18 cellular contexts compared by ENCODE assay signal in genomic region chr7:149870274-149870673, GRCh38. TPM values are rescaled to one million over a fixed set of nuclear protein-coding genes. Genes with fewer than 3 reads are reported as not detected.
DNase-seq lines count a peak whose midpoint lies in the region; ATAC-seq and TF ChIP-seq lines count a peak whose summit lies in the region.
"Had no signal": no experiment of that assay in that cellular context is flagged by ENCODE, and none has a peak within 500 bp of the region (broad histone marks: within the 10 kb centered on the region; RNA-seq: fewer than 3 reads in every experiment).

No MANE protein-coding gene starts in this region.

- intact Hi-C loops in CD4-positive, alpha-beta T cell (cut with DNase I, micrococcal nuclease), result loop anchor here (1.0 to 5.0 kb wide), 4 partner anchors 13 to 153 kb away; partner anchors contain the start of genes ZNF467 (in 1 of the 2) and ZNF862 (in 1 of the 2)
- intact Hi-C loops in activated T-helper 2 cell treated with anti-CD3 and anti-CD28 coated beads, Interferon-gamma antibody, Interleukin-2, Interleukin-4, amounts not matched to agents 10 μg/mL and 5 μg/mL and 100 μg/mL, durations not matched to agents 14 hours and 24 hours and 36 hours (cut with micrococcal nuclease), result loop anchor here (5.0 to 10.0 kb wide), 5 partner anchors 98 to 1173 kb away; partner anchors contain the start of genes CUL1, GIMAP5, ZNF467 and ZNF775

- POLR2A ChIA-PET in CD4-positive, alpha-beta T cell (lab: Charles Lee), result interaction anchor here (0.8 to 7.2 kb wide), 8 partner anchors 8 to 31 kb away, joined by 3 to 83 read pairs (median 10); partner anchors contain the start of gene ZNF862
- POLR2A ChIA-PET in naive thymus-derived CD8-positive, alpha-beta T cell (lab: Charles Lee), result interaction anchor here (1.0 to 13.7 kb wide), 9 partner anchors 9 to 875 kb away, joined by 3 to 241 read pairs (median 13); partner anchors contain the start of gene ZNF862

- no peak for TF ChIP-seq CTCF in CD4-positive, alpha-beta T cell (IDR thresholded peaks at IDR 0.05)

- H3K9ac ChIP-seq in BLaER1, result no peak overlapping the region

- H3K4me3 ChIP-seq in BLaER1, result no peak overlapping the region
- H3K4me3 ChIP-seq: coronary artery, right lobe of liver had no signal

- peak overlapping the region; percentile 97 for H3K4me2 ChIP-seq in BLaER1

- peaks cover 90% of the 10 kb centered on the region for H3K4me1 Mint-ChIP-seq in CD4-positive, alpha-beta T cell (ENCODE audit: low read depth)
- H3K4me1 Mint-ChIP-seq in activated T-helper 2 cell treated with anti-CD3 and anti-CD28 coated beads, Interferon-gamma antibody, Interleukin-2, Interleukin-4, amounts not matched to agents 10 μg/mL and 5 μg/mL and 100 μg/mL, durations not matched to agents 14 hours and 24 hours and 36 hours (ENCODE audit: low read depth), result peaks cover 73% of the 10 kb centered on the region
- peaks cover 46 to 94% (median 88%) of the 10 kb centered on the region in 4 donors for H3K4me1 Mint-ChIP-seq in naive thymus-derived CD8-positive, alpha-beta T cell

- H3K4me1 ChIP-seq in BLaER1, result peaks cover 93% of the 10 kb centered on the region

- H3K4me3 Mint-ChIP-seq in CD4-positive, alpha-beta T cell, result peak overlapping the region; percentile 92
- H3K4me3 Mint-ChIP-seq in activated T-helper 2 cell treated with anti-CD3 and anti-CD28 coated beads, Interferon-gamma antibody, Interleukin-2, Interleukin-4, amounts not matched to agents 10 μg/mL and 5 μg/mL and 100 μg/mL, durations not matched to agents 14 hours and 24 hours and 36 hours (ENCODE audit: low read depth), result no peak overlapping the region
- peak overlapping the region; percentile 31 to 96 (median 87) for H3K4me3 Mint-ChIP-seq in naive thymus-derived CD8-positive, alpha-beta T cell

- H3K36me3 Mint-ChIP-seq in CD4-positive, alpha-beta T cell (ENCODE audit: low read depth), result peaks cover 4% of the 10 kb centered on the region
- peaks cover 18% of the 10 kb centered on the region for H3K36me3 Mint-ChIP-seq in activated T-helper 2 cell treated with anti-CD3 and anti-CD28 coated beads, Interferon-gamma antibody, Interleukin-2, Interleukin-4, amounts not matched to agents 10 μg/mL and 5 μg/mL and 100 μg/mL, durations not matched to agents 14 hours and 24 hours and 36 hours (ENCODE audit: low read depth)
- no peaks in the 10 kb centered on the region for H3K36me3 Mint-ChIP-seq in naive thymus-derived CD8-positive, alpha-beta T cell
- H3K36me3 Mint-ChIP-seq: IgD-negative memory B cell had no signal

- no peaks in the 10 kb centered on the region for H3K27me3 Mint-ChIP-seq in CD4-positive, alpha-beta T cell
- no peaks in the 10 kb centered on the region for H3K27me3 Mint-ChIP-seq in activated T-helper 2 cell treated with anti-CD3 and anti-CD28 coated beads, Interferon-gamma antibody, Interleukin-2, Interleukin-4, amounts not matched to agents 10 μg/mL and 5 μg/mL and 100 μg/mL, durations not matched to agents 14 hours and 24 hours and 36 hours (ENCODE audit: low read depth)
- H3K27me3 Mint-ChIP-seq in naive thymus-derived CD8-positive, alpha-beta T cell, result no peaks in the 10 kb centered on the region
- H3K27me3 Mint-ChIP-seq: IgD-negative memory B cell had no signal

- H3K36me3 ChIP-seq in BLaER1, result peaks cover under 1% of the 10 kb centered on the region; the same call in 1 of the 2 replicates
- H3K36me3 ChIP-seq: right lobe of liver had no signal

- no peaks in the 10 kb centered on the region for H4K20me1 ChIP-seq in BLaER1

- H3K9me3 ChIP-seq in BLaER1, result no peaks in the 10 kb centered on the region
- H3K9me3 ChIP-seq in CD4-positive, alpha-beta T cell (ENCODE audit: control insufficient read depth, low read length), result no peaks in the 10 kb centered on the region
- H3K9me3 ChIP-seq: right lobe of liver had no signal

- peak overlapping the region; percentile 92 for H3K27ac Mint-ChIP-seq in CD4-positive, alpha-beta T cell
- peak overlapping the region; percentile 88 for H3K27ac Mint-ChIP-seq in activated T-helper 2 cell treated with anti-CD3 and anti-CD28 coated beads, Interferon-gamma antibody, Interleukin-2, Interleukin-4, amounts not matched to agents 10 μg/mL and 5 μg/mL and 100 μg/mL, durations not matched to agents 14 hours and 24 hours and 36 hours
- peak overlapping the region; percentile 83 to 99 (median 98) for H3K27ac Mint-ChIP-seq in naive thymus-derived CD8-positive, alpha-beta T cell

- H3K27me3 ChIP-seq in BLaER1, result peaks cover 7% of the 10 kb centered on the region; the same call in 1 of the 2 replicates
- H3K27me3 ChIP-seq in CD4-positive, alpha-beta T cell (ENCODE audit: control insufficient read depth, insufficient read depth, low read length), result no peaks in the 10 kb centered on the region
- H3K27me3 ChIP-seq: right lobe of liver had no signal

- H3K9me3 Mint-ChIP-seq in CD4-positive, alpha-beta T cell, result no peaks in the 10 kb centered on the region
- no peaks in the 10 kb centered on the region for H3K9me3 Mint-ChIP-seq in activated T-helper 2 cell treated with anti-CD3 and anti-CD28 coated beads, Interferon-gamma antibody, Interleukin-2, Interleukin-4, amounts not matched to agents 10 μg/mL and 5 μg/mL and 100 μg/mL, durations not matched to agents 14 hours and 24 hours and 36 hours
- H3K9me3 Mint-ChIP-seq in naive thymus-derived CD8-positive, alpha-beta T cell, result no peaks in the 10 kb centered on the region
- H3K9me3 Mint-ChIP-seq: IgD-negative memory B cell had no signal

- H3K27ac ChIP-seq in BLaER1, result no peak overlapping the region
- peak overlapping the region; percentile 73 for H3K27ac ChIP-seq in CD4-positive, alpha-beta T cell (ENCODE audit: low read depth, low read length)
- H3K27ac ChIP-seq: coronary artery, HL-60, right lobe of liver had no signal

- DNase-seq in CD4-positive, alpha-beta T cell, result no peak
- no peak for DNase-seq in activated T-helper 2 cell treated with anti-CD3 and anti-CD28 coated beads, Interferon-gamma antibody, Interleukin-2, Interleukin-4, amounts not matched to agents 10 μg/mL and 5 μg/mL and 100 μg/mL, durations not matched to agents 14 hours and 24 hours and 36 hours (ENCODE audit: low spot score)
- DNase-seq in naive thymus-derived CD8-positive, alpha-beta T cell, result no peak
- no peak for DNase-seq in effector CD8-positive, alpha-beta T cell (lab: John Stamatoyannopoulos, UW)
- DNase-seq in NCI-H1092 (lab: John Stamatoyannopoulos, UW) (no peak), middle frontal gyrus (ENCODE audit: extremely low spot score, low spot score) (no peak)
- DNase-seq: activated CD4-positive, CD25-positive, alpha-beta regulatory T cell treated with anti-CD3 and anti-CD28 coated beads, Interleukin-2, amount 50 U/mL, for 72 hours; foreskin melanocyte; MV-4-11; NCI-H2081 treated with DMSO at 0.1 percent for 48 hours; NCI-H524; occipital lobe; SHP77 treated with DMSO at 0.1 percent for 48 hours had no signal

- ATAC-seq in CD4-positive, alpha-beta T cell (ENCODE audit: poor library complexity), result peak; percentile 1
- ATAC-seq in naive thymus-derived CD8-positive, alpha-beta T cell, result peak; percentile 6 to 11
- ATAC-seq: right lobe of liver had no signal

- CTCF ChIA-PET in CD4-positive, alpha-beta T cell (lab: Charles Lee), result interaction anchor here (1.2 to 2.4 kb wide), 3 partner anchors 13 to 245 kb away, joined by 4 to 7 read pairs (median 5); partner anchors contain the start of gene ZNF862

RNA-seq across cellular contexts. Expression of gene ATP6V0E2, which starts 3.5 kb away (rescaled TPM):
- total RNA-seq in CD4-positive, alpha-beta T cell, result 10 to 100 TPM; 23.2 to 24.9 TPM
- total RNA-seq in activated T-helper 2 cell treated with anti-CD3 and anti-CD28 coated beads, Interferon-gamma antibody, Interleukin-2, Interleukin-4, amounts not matched to agents 10 μg/mL and 5 μg/mL and 100 μg/mL, durations not matched to agents 14 hours and 24 hours and 36 hours, result 50.2 and 54.3 TPM in 2 replicates
- total RNA-seq in naive thymus-derived CD8-positive, alpha-beta T cell, result 10 to 100 TPM; 81.7 to 90.5 TPM
- 100 to 1,000 TPM; 209 to 253 (median 246) TPM for polyA plus RNA-seq in naive thymus-derived CD8-positive, alpha-beta T cell

RNA-seq across cellular contexts. Expression of gene ZNF862, which starts 32.1 kb away (rescaled TPM):
- total RNA-seq in CD4-positive, alpha-beta T cell, result 10 to 100 TPM; 25.6 to 26.6 TPM
- 14.6 and 16.4 TPM in 2 replicates for total RNA-seq in activated T-helper 2 cell treated with anti-CD3 and anti-CD28 coated beads, Interferon-gamma antibody, Interleukin-2, Interleukin-4, amounts not matched to agents 10 μg/mL and 5 μg/mL and 100 μg/mL, durations not matched to agents 14 hours and 24 hours and 36 hours
- 10 to 100 TPM; 82.9 to 88.4 TPM for total RNA-seq in naive thymus-derived CD8-positive, alpha-beta T cell
- polyA plus RNA-seq in naive thymus-derived CD8-positive, alpha-beta T cell, result 10 to 100 TPM in 1 of 3 donors, 1 to 10 TPM in 2; 6.1 to 10.6 (median 9.6) TPM
